Comparison of ENCODE assay signal across 8 cellular contexts in the genomic region with DNA sequence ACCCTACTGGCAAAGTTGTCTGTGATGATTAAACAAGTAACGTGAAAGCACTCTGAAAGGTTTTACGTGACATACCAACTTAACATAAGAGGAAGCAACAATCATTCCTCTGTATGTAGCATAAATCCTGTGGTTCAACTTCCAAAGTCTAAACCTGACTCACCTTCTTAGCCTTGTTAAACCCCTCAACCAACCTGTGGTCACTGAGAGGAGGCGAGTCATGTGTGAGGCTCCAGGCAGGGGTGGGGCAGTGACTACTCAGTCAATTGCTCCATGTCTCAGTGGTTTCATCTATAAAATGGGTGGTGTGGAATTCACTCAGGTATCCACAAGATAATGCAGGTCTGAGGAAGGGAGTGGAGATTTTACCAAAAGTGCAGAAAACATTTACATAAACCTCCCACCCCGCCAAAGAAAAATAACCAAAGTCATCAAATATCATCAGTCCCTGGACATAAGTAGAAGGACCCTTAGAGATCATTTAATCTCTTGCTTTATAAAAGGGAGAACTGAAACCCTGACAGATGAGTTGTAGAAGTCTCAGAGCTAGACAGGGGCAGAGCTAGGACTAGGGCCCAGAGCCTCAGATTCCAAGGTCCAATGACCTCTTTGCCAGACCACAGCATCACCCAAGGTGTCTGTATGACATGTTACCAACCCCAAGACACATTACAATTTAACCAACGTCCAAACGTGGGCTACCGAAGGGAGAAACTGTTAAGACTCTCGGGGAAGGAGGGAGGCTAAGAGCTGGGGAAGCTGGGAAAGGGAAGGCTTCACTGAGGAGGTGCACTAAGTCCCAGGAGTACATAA. TPM values are rescaled to one million over a fixed set of nuclear protein-coding genes. Genes with fewer than 3 reads are reported as not detected.
A peak's percentile ranks its signal among the peaks of the same experiment; 100 is the strongest.
DNase-seq lines count a peak whose midpoint lies in the region; ATAC-seq and TF ChIP-seq lines count a peak whose summit lies in the region.

No MANE protein-coding gene starts in this region.

- peaks cover 19% of the 10 kb centered on the region for H3K4me1 ChIP-seq in RWPE2 (ENCODE audit: insufficient read depth, poor library complexity, severe bottlenecking)
- peaks cover 0 to 37% (median 29%) of the 10 kb centered on the region in 4 donors for H3K4me1 ChIP-seq in sigmoid colon
- H3K4me1 ChIP-seq in prostate gland (replicated peaks), result peaks cover 14% of the 10 kb centered on the region
- H3K4me1 ChIP-seq in body of pancreas, result peaks cover 29% of the 10 kb centered on the region

- H3K36me3 ChIP-seq in RWPE2 (ENCODE audit: low read depth), result peaks cover 48% of the 10 kb centered on the region
- peaks cover 16 to 61% (median 22%) of the 10 kb centered on the region in 4 donors for H3K36me3 ChIP-seq in sigmoid colon
- H3K36me3 ChIP-seq in prostate gland, result no peaks in the 10 kb centered on the region
- peaks cover 5 to 6% of the 10 kb centered on the region in 2 donors for H3K36me3 ChIP-seq in body of pancreas (replicated peaks in 1 of 2; ENCODE audit: insufficient read depth in 1 of 2, low read depth in 2 of 2)

- intact Hi-C loops in sigmoid colon (cut with DNase I), result loop anchor here (10.0 kb wide), 2 partner anchors 171 to 259 kb away; a partner anchor contains a TSS
- intact Hi-C loops in prostate gland (cut with DNase I), result loop anchor here (10.0 kb wide), 1 partner anchor 161 kb away; a partner anchor contains a TSS
- intact Hi-C loops in body of pancreas (cut with DNase I), result loop anchor here (10.0 kb wide), 1 partner anchor 61 kb away; no protein-coding TSS in a partner anchor

- TF ChIP-seq POLR2A in sigmoid colon (IDR thresholded peaks at IDR 0.05) (no peak), prostate gland (IDR thresholded peaks at IDR 0.05) (no peak), body of pancreas (IDR thresholded peaks at IDR 0.05) (peak in 1 of 3 donors; percentile 3)

- peak overlapping the region; percentile 96 for H3K27ac ChIP-seq in RWPE2 (ENCODE audit: poor library complexity, severe bottlenecking)
- H3K27ac ChIP-seq in cingulate gyrus (ENCODE audit: low read depth, low read length), result peak overlapping the region; percentile 44
- H3K27ac ChIP-seq in sigmoid colon, result peak overlapping the region in 2 of 4 donors; percentile 99
- peak overlapping the region in 1 of 2 donors; percentile 100 for H3K27ac ChIP-seq in prostate gland
- H3K27ac ChIP-seq in body of pancreas, result no peak overlapping the region

- H3K27me3 ChIP-seq in RWPE2 (ENCODE audit: insufficient read depth, poor library complexity, severe bottlenecking), result no peaks in the 10 kb centered on the region
- no peaks in the 10 kb centered on the region for H3K27me3 ChIP-seq in sigmoid colon
- H3K27me3 ChIP-seq in prostate gland (replicated peaks; ENCODE audit: insufficient read depth), result no peaks in the 10 kb centered on the region
- H3K27me3 ChIP-seq in body of pancreas, result no peaks in the 10 kb centered on the region

- 61 to 64% methylated on average over 8 of the region's 8 CpGs for WGBS in sigmoid colon, 2 donors
- 65% methylated on average over 8 of the region's 8 CpGs for WGBS in prostate gland
- WGBS in body of pancreas, 2 donors, result 68 to 73% methylated on average over 8 of the region's 8 CpGs

- no peak overlapping the region for H3K4me3 ChIP-seq in RWPE2 (ENCODE audit: severe bottlenecking)
- H3K4me3 ChIP-seq in sigmoid colon, result no peak overlapping the region
- H3K4me3 ChIP-seq in prostate gland, result no peak overlapping the region
- no peak overlapping the region for H3K4me3 ChIP-seq in body of pancreas

- no peak for TF ChIP-seq EP300 in sigmoid colon (IDR thresholded peaks at IDR 0.05)

- ATAC-seq in HG02885 (IDR thresholded peaks at IDR 0.05; ENCODE audit: poor library complexity, unreplicated experiment), result peak; percentile 42
- ATAC-seq in RWPE2 (ENCODE audit: low read depth), result peak; percentile 37; the same call in 2 of the 3 replicates
- no peak for ATAC-seq in body of pancreas

- H3K9me3 ChIP-seq in RWPE2 (ENCODE audit: severe bottlenecking) (no peaks in the 10 kb centered on the region), sigmoid colon (no peaks in the 10 kb centered on the region), prostate gland (no peaks in the 10 kb centered on the region), body of pancreas (no peaks in the 10 kb centered on the region)

- no peak for TF ChIP-seq CTCF in GM13977 (IDR thresholded peaks at IDR 0.05; ENCODE audit: extremely low read depth, insufficient read depth, missing control alignments)
- no peak for TF ChIP-seq CTCF in RWPE2 (IDR thresholded peaks at IDR 0.05; ENCODE audit: poor library complexity, severe bottlenecking)
- no peak for TF ChIP-seq CTCF in sigmoid colon (IDR thresholded peaks at IDR 0.05)
- TF ChIP-seq CTCF in prostate gland (IDR thresholded peaks at IDR 0.05), result no peak
- TF ChIP-seq CTCF in body of pancreas (IDR thresholded peaks at IDR 0.05), result no peak

- in situ Hi-C loops in GM13977 (cut with MboI; ENCODE audit: low pct_unique_long_range_greater_than_20kb, low sequenced_read_pairs, unreplicated experiment), result loop anchor here (10.0 kb wide), 1 partner anchor 51 kb away; no protein-coding TSS in a partner anchor

- DNase-seq in GM13977 (ENCODE audit: low spot score) (peak; percentile 68), RWPE2 (ENCODE audit: low spot score) (no peak), sigmoid colon (peak; percentile 48), prostate gland (ENCODE audit: low spot score) (no peak), body of pancreas (no peak), NCI-H128 (lab: John Stamatoyannopoulos, UW; ENCODE audit: unreplicated experiment) (no peak)

RNA-seq across cellular contexts. Expression of a gene that starts 3.7 kb away (rescaled TPM):
- 100 to 1,000 TPM; 178 to 186 (median 182) TPM for total RNA-seq in sigmoid colon
- polyA plus RNA-seq in sigmoid colon, result 100 to 1,000 TPM; 269 to 311 (median 286) TPM
- total RNA-seq in prostate gland, result 100 to 1,000 TPM; 166 to 219 TPM
- total RNA-seq in body of pancreas, result 100 to 1,000 TPM in 1 of 2 donors, 10 to 100 TPM in 1; 97.9 to 128 TPM

Comparison
In these comparisons a context has a peak if more than half of its experiments do, and no peak if none do; other contexts are left out.
1. DNase-seq: peak in GM13977 (single experiment) and sigmoid colon (single experiment); none in RWPE2 (single experiment), prostate gland (single experiment), body of pancreas (0 of 4) and NCI-H128 (single experiment).
2. H3K27ac ChIP-seq: peak in RWPE2 (single experiment) and cingulate gyrus (single experiment); none in body of pancreas (0 of 4).